ENCODE assay signal across 7 cellular contexts in genomic region chr6:111872521-111873177, GRCh38. TPM values are rescaled to one million over a fixed set of nuclear protein-coding genes. Genes with fewer than 3 reads are reported as not detected.
DNase-seq lines count a peak whose midpoint lies in the region; ATAC-seq and TF ChIP-seq lines count a peak whose summit lies in the region.

No MANE protein-coding gene starts in this region.

- POLR2A ChIA-PET in OCI-LY7 (lab: Charles Lee): interaction anchor here (1.0 to 1.6 kb wide), 2 partner anchors 21 to 110 kb away, joined by 3 to 7 read pairs; no protein-coding TSS in a partner anchor

- H3K27ac ChIP-seq in OCI-LY7 (ENCODE audit: low read depth, low read length, poor library complexity, severe bottlenecking): peak overlapping the region; percentile 64
- peak overlapping the region; percentile 93 for H3K27ac ChIP-seq in vagina

- intact Hi-C loops in OCI-LY7 (cut with micrococcal nuclease; ENCODE audit: unreplicated experiment): loop anchor here (1.0 to 5.0 kb wide), 6 partner anchors 110 to 390 kb away; partner anchors contain the start of gene REV3L
- intact Hi-C loops in Right ventricle myocardium superior (cut with DNase I): loop anchor here (2.0 to 10.0 kb wide), 2 partner anchors 122 to 162 kb away; no protein-coding TSS in a partner anchor
- intact Hi-C loops in vagina (cut with DNase I): loop anchor here (2.0 to 10.0 kb wide), 3 partner anchors 122 to 170 kb away; no protein-coding TSS in a partner anchor

- H3K27me3 ChIP-seq in vagina: no peaks in the 10 kb centered on the region

- TF ChIP-seq POLR2A in vagina (IDR thresholded peaks at IDR 0.05): peak in 1 of 2 donors; percentile 52

- no peaks in the 10 kb centered on the region for H3K9me3 Mint-ChIP-seq in progenitor cell of endocrine pancreas (ENCODE audit: low read depth)

- H3K4me1 ChIP-seq in OCI-LY7 (ENCODE audit: insufficient read depth, low read length, poor library complexity, severe bottlenecking) (peaks cover 31% of the 10 kb centered on the region), vagina (peaks cover 37% of the 10 kb centered on the region)

- peaks cover 36% of the 10 kb centered on the region for H3K4me1 Mint-ChIP-seq in progenitor cell of endocrine pancreas (ENCODE audit: low read depth)

- no peak for TF ChIP-seq CTCF in OCI-LY7 (conservative IDR thresholded peaks at IDR 0.05; ENCODE audit: low read length)
- no peak for TF ChIP-seq CTCF in progenitor cell of endocrine pancreas (IDR thresholded peaks at IDR 0.05; ENCODE audit: unreplicated experiment)
- TF ChIP-seq CTCF in vagina (IDR thresholded peaks at IDR 0.05): no peak

- ATAC-seq in GM18868 (IDR thresholded peaks at IDR 0.05; ENCODE audit: unreplicated experiment): peak; percentile 12
- peak; percentile 10 for ATAC-seq in HG02973 (IDR thresholded peaks at IDR 0.05; ENCODE audit: unreplicated experiment)
- ATAC-seq in Right ventricle myocardium superior (ENCODE audit: poor library complexity): peak; percentile 18

- peaks cover 44% of the 10 kb centered on the region; the same call in 1 of the 2 replicates for H3K79me2 ChIP-seq in OCI-LY7 (ENCODE audit: insufficient read depth, low read depth, low read length)

- H3K4me2 ChIP-seq in OCI-LY7 (ENCODE audit: low read length): peak overlapping the region; percentile 86

- H3K9me2 ChIP-seq in OCI-LY7 (ENCODE audit: insufficient read depth, low read length): no peaks in the 10 kb centered on the region

- BruUV-seq in OCI-LY7 (replicated peaks; lab: Mats Ljungman, UMichigan): no TSS peak

- H4K20me1 ChIP-seq in OCI-LY7 (ENCODE audit: insufficient read depth, low read length): peaks cover 7% of the 10 kb centered on the region; the same call in 1 of the 2 replicates

- DNase-seq in OCI-LY7 (ENCODE audit: low spot score) (peak; percentile 52), Right ventricle myocardium superior (peak; percentile 66), progenitor cell of endocrine pancreas (ENCODE audit: low spot score, unreplicated experiment) (peak; percentile 18), vagina (ENCODE audit: extremely low spot score in 2 of 2) (no peak)
- peak in 3 of 4 experiments; percentile 37 to 54 (median 38) for DNase-seq in activated naive CD4-positive, alpha-beta T cell (lab: John Stamatoyannopoulos, UW)

- H3K27me3 Mint-ChIP-seq in progenitor cell of endocrine pancreas: peaks cover 13% of the 10 kb centered on the region

- peak overlapping the region; percentile 96 for H3K4me3 Mint-ChIP-seq in progenitor cell of endocrine pancreas (ENCODE audit: low read depth)

- H3K9me3 ChIP-seq in OCI-LY7 (ENCODE audit: low read length): no peaks in the 10 kb centered on the region
- no peaks in the 10 kb centered on the region for H3K9me3 ChIP-seq in vagina

- CTCF ChIA-PET in OCI-LY7 (lab: Charles Lee; ENCODE audit: unreplicated experiment): no interaction called here

- peaks cover 4% of the 10 kb centered on the region for H3K36me3 Mint-ChIP-seq in progenitor cell of endocrine pancreas (ENCODE audit: insufficient read depth)

- H3K36me3 ChIP-seq in OCI-LY7 (ENCODE audit: insufficient read depth, low read length) (no peaks in the 10 kb centered on the region), vagina (no peaks in the 10 kb centered on the region)

- peak overlapping the region; percentile 79 for H3K4me3 ChIP-seq in OCI-LY7 (ENCODE audit: low read depth, low read length, poor library complexity, severe bottlenecking)
- H3K4me3 ChIP-seq in vagina: peak overlapping the region; percentile 64 to 90

- H2AFZ ChIP-seq in OCI-LY7 (ENCODE audit: low read length): 0 out of 2 replicates have a peak overlapping the region, but pooled peaks have one; percentile 32

- peak overlapping the region; percentile 88 for H3K27ac Mint-ChIP-seq in progenitor cell of endocrine pancreas

RNA-seq across cellular contexts. Expression of gene FYN, which starts 0.6 kb away (rescaled TPM):
- 57.3 and 65.3 TPM in 2 replicates for total RNA-seq in OCI-LY7 (2014; rRNA removed; shearing (Covaris generic))
- total RNA-seq in OCI-LY7 (2022) (92.9 and 109 TPM in 2 replicates), Right ventricle myocardium superior (40.6 TPM), progenitor cell of endocrine pancreas (159 and 169 TPM in 2 replicates), vagina (130 TPM)

Comparison
In these comparisons a context has a peak if more than half of its experiments do, and no peak if none do; other contexts are left out.
1. DNase-seq: peak in OCI-LY7 (single experiment), activated naive CD4-positive, alpha-beta T cell (3 of 4), Right ventricle myocardium superior (single experiment) and progenitor cell of endocrine pancreas (single experiment); none in vagina (0 of 2).
2. Peak in every context shown above with its lines, with median percentiles within 50 percentile points of each other: ATAC-seq.